Comparison of ENCODE assay signal across 19 cellular contexts in genomic region chr2:2931676-2932075, GRCh38.
DNase-seq lines count a peak whose midpoint lies in the region; FAIRE-seq and TF ChIP-seq lines count a peak whose summit lies in the region.
"Had no signal": no experiment of that assay in that cellular context is flagged by ENCODE, and none has a peak within 500 bp of the region (broad histone marks: within the 10 kb centered on the region; RNA-seq: fewer than 3 reads in every experiment).

No MANE protein-coding gene starts in this region.

- peaks cover 18% of the 10 kb centered on the region for H3K4me1 Mint-ChIP-seq in astrocyte (ENCODE audit: low read depth, unreplicated experiment)
- H3K4me1 Mint-ChIP-seq in chondrocyte (ENCODE audit: low read depth) = peaks cover 27% of the 10 kb centered on the region
- H3K4me1 Mint-ChIP-seq: CD4-positive, alpha-beta memory T cell had no signal

- TF ChIP-seq CTCF in astrocyte (IDR thresholded peaks at IDR 0.05; ENCODE audit: insufficient read depth, low read depth, low read length) = no peak
- no peak for TF ChIP-seq CTCF in chondrocyte (IDR thresholded peaks at IDR 0.05)

- H3K14ac ChIP-seq in neuronal stem cell (ENCODE audit: low read length) = no peak overlapping the region

- no peak overlapping the region for H3K4me2 ChIP-seq in astrocyte (ENCODE audit: low read length)
- no peak overlapping the region for H3K4me2 ChIP-seq in neuronal stem cell (ENCODE audit: insufficient read depth, low read length, poor library complexity, severe bottlenecking)

- no peaks in the 10 kb centered on the region for H3K79me2 ChIP-seq in astrocyte (ENCODE audit: insufficient read depth, low read length)

- H3K9me3 Mint-ChIP-seq in astrocyte (ENCODE audit: unreplicated experiment) (peaks cover 15% of the 10 kb centered on the region), chondrocyte (ENCODE audit: low read depth) (peaks cover 19% of the 10 kb centered on the region)

- H2AK5ac ChIP-seq in neuronal stem cell (ENCODE audit: low read depth, low read length) = no peak overlapping the region

- H3K36me3 ChIP-seq in astrocyte (ENCODE audit: insufficient read depth, low read length) (no peaks in the 10 kb centered on the region), neuronal stem cell (replicated peaks in 1 of 2; ENCODE audit: control insufficient read depth in 2 of 2, insufficient read depth in 2 of 2, low read length in 2 of 2) (no peaks in the 10 kb centered on the region)
- H3K36me3 ChIP-seq: HAP-1 had no signal

- H3K18ac ChIP-seq in neuronal stem cell (ENCODE audit: low read length) = no peak overlapping the region

- H3K23ac ChIP-seq in neuronal stem cell (ENCODE audit: low read depth, low read length, poor library complexity) = no peak overlapping the region

- no peak overlapping the region for H2BK5ac ChIP-seq in neuronal stem cell (ENCODE audit: low read length)

- H3K4me3 Mint-ChIP-seq in astrocyte (ENCODE audit: unreplicated experiment) = no peak overlapping the region
- H3K4me3 Mint-ChIP-seq in chondrocyte (ENCODE audit: unreplicated experiment) = no peak overlapping the region
- H3K4me3 Mint-ChIP-seq: CD4-positive, alpha-beta memory T cell; HFFc6 had no signal

- no CpG with 5 or more reads among the region's 8 CpGs for WGBS in neuronal stem cell (ENCODE audit: extremely low coverage in 2 of 2, insufficient read length in 2 of 2, insufficient replicate concordance in 1 of 2), 2 donors

- DNase-seq in astrocyte (ENCODE audit: low read depth) (no peak), chondrocyte (ENCODE audit: low spot score) (no peak), iPS-NIHi7 (ENCODE audit: extremely low spot score) (peak; percentile 2), neuronal stem cell (ENCODE audit: low spot score) (no peak), T1000 (lab: John Stamatoyannopoulos, UW) (no peak)
- DNase-seq in stimulated activated naive CD4-positive, alpha-beta T cell (lab: John Stamatoyannopoulos, UW) = no peak
- DNase-seq: C1 segment of cervical spinal cord; Calu3; CD4-positive, alpha-beta memory T cell; COR-L47; DMS53; DMS79 treated with DMSO at 0.1 percent for 48 hours; GF-D8; GOT3; HFFc6 had no signal

- H3K27me3 Mint-ChIP-seq in astrocyte (ENCODE audit: low read depth, unreplicated experiment) (no peaks in the 10 kb centered on the region), chondrocyte (ENCODE audit: low read depth) (peaks cover 2% of the 10 kb centered on the region)

- no peaks in the 10 kb centered on the region for H3K4me1 ChIP-seq in astrocyte (ENCODE audit: insufficient read depth, low read length)
- peaks cover 2 to 17% of the 10 kb centered on the region in 2 donors for H3K4me1 ChIP-seq in neuronal stem cell (ENCODE audit: control insufficient read depth in 2 of 2, insufficient read depth in 1 of 2, low read depth in 1 of 2, low read length in 2 of 2)
- H3K4me1 ChIP-seq: HAP-1 had no signal

- no peak overlapping the region for H2BK12ac ChIP-seq in neuronal stem cell (ENCODE audit: low read length)

- no peaks in the 10 kb centered on the region for H3K36me3 Mint-ChIP-seq in astrocyte (ENCODE audit: low read depth, unreplicated experiment)
- H3K36me3 Mint-ChIP-seq in chondrocyte (ENCODE audit: low read depth) = peaks cover 2% of the 10 kb centered on the region
- H3K36me3 Mint-ChIP-seq: CD4-positive, alpha-beta memory T cell had no signal

- no peak overlapping the region for H3K4ac ChIP-seq in neuronal stem cell (ENCODE audit: low read length)

- H3K27ac ChIP-seq in astrocyte (ENCODE audit: low read depth, low read length) (no peak overlapping the region), neuronal stem cell (replicated peaks; ENCODE audit: low read length) (no peak overlapping the region)

- H3K9ac ChIP-seq in astrocyte (ENCODE audit: low read length) (no peak overlapping the region), neuronal stem cell (ENCODE audit: low read depth, low read length, poor library complexity) (no peak overlapping the region)

- H2BK15ac ChIP-seq in neuronal stem cell (ENCODE audit: low read length) = no peak overlapping the region

- H3K4me3 ChIP-seq in astrocyte (ENCODE audit: insufficient read depth, low read depth, low read length) = no peak overlapping the region
- H3K4me3 ChIP-seq in neuronal stem cell (ENCODE audit: low read length in 2 of 2) = no peak overlapping the region
- H3K4me3 ChIP-seq: HAP-1 had no signal

- peak overlapping the region; percentile 96 for H4K8ac ChIP-seq in neuronal stem cell (ENCODE audit: low read depth, low read length)

- no peak overlapping the region for H2BK120ac ChIP-seq in neuronal stem cell (ENCODE audit: low read depth, low read length)

- peaks cover 3% of the 10 kb centered on the region for H3K79me1 ChIP-seq in neuronal stem cell (ENCODE audit: low read depth, low read length)

- FAIRE-seq in astrocyte (lab: Jason Lieb, UNC) = no peak
- FAIRE-seq: GM12891, GM18507, H54 had no signal

- no peaks in the 10 kb centered on the region for H3K27me3 ChIP-seq in astrocyte (ENCODE audit: insufficient read depth, low read length)
- H3K27me3 ChIP-seq in neuronal stem cell (ENCODE audit: control insufficient read depth in 3 of 3, insufficient read depth in 3 of 3, low read depth in 1 of 3, low read length in 3 of 3) = peaks cover 0 to 4% (median 2%) of the 10 kb centered on the region in 3 experiments

- H3K9me3 ChIP-seq in astrocyte (ENCODE audit: insufficient read depth, low read depth, low read length) (no peaks in the 10 kb centered on the region), neuronal stem cell (replicated peaks in 1 of 2; ENCODE audit: control insufficient read depth in 2 of 2, insufficient read depth in 1 of 2, low read depth in 1 of 2, low read length in 2 of 2) (peaks cover 0 to 8% of the 10 kb centered on the region in 2 donors)
- H3K9me3 ChIP-seq: HAP-1 had no signal

- peak overlapping the region; percentile 80 for H3K27ac Mint-ChIP-seq in astrocyte (ENCODE audit: unreplicated experiment)
- peak overlapping the region; percentile 91 for H3K27ac Mint-ChIP-seq in chondrocyte (ENCODE audit: unreplicated experiment)
- H3K27ac Mint-ChIP-seq: CD4-positive, alpha-beta memory T cell; HFFc6 had no signal

- H2AFZ ChIP-seq in astrocyte (ENCODE audit: low read depth, low read length) (no peak overlapping the region), neuronal stem cell (ENCODE audit: low read length) (no peak overlapping the region)

- no peak overlapping the region for H4K91ac ChIP-seq in neuronal stem cell (ENCODE audit: low read depth, low read length, poor library complexity)

- no peaks in the 10 kb centered on the region for H4K20me1 ChIP-seq in astrocyte (ENCODE audit: insufficient read depth, low read length)
